In genomic region chr7:93053946-93054943, GRCh38 we compare ENCODE assay signal across 21 cellular contexts.
DNase-seq lines count a peak whose midpoint lies in the region; ATAC-seq, FAIRE-seq and TF ChIP-seq lines count a peak whose summit lies in the region.
"Had no signal": no experiment of that assay in that cellular context is flagged by ENCODE, and none has a peak within 500 bp of the region (broad histone marks: within the 10 kb centered on the region; RNA-seq: fewer than 3 reads in every experiment).

No MANE protein-coding gene starts in this region.

- H3K4me1 ChIP-seq in A549, result peaks cover 5% of the 10 kb centered on the region; the same call in 2 of the 3 replicates
- H3K4me1 ChIP-seq: sigmoid colon had no signal

- POLR2A ChIA-PET in A549 (lab: Yijun Ruan, JAX), result no interaction called here

- no peaks in the 10 kb centered on the region for H3K9me3 Mint-ChIP-seq in dendritic cell treated with granulocyte-macrophage colony-stimulating factor and Interleukin-4, amounts not matched to agents 40 ng/mL and 50 ng/mL, for 4 days

- peak overlapping the region; percentile 15 for H3K4me3 Mint-ChIP-seq in dendritic cell treated with granulocyte-macrophage colony-stimulating factor and Interleukin-4, amounts not matched to agents 40 ng/mL and 50 ng/mL, for 4 days
- H3K4me3 Mint-ChIP-seq: activated naive CD8-positive, alpha-beta T cell had no signal

- ATAC-seq in A549 (no peak), GM18858 (IDR thresholded peaks at IDR 0.05; ENCODE audit: unreplicated experiment) (no peak), GM18511 (IDR thresholded peaks at IDR 0.05; ENCODE audit: unreplicated experiment) (no peak)
- ATAC-seq: left cardiac atrium had no signal

- FAIRE-seq in A549 (lab: Jason Lieb, UNC), result no peak
- FAIRE-seq: D721Med had no signal

- H3K36me3 Mint-ChIP-seq in dendritic cell treated with granulocyte-macrophage colony-stimulating factor and Interleukin-4, amounts not matched to agents 40 ng/mL and 50 ng/mL, for 4 days (ENCODE audit: low read depth), result no peaks in the 10 kb centered on the region
- H3K36me3 Mint-ChIP-seq: activated naive CD8-positive, alpha-beta T cell had no signal

- TF ChIP-seq POLR2A in A549 (IDR thresholded peaks at IDR 0.05; ENCODE audit: low read length), result no peak

- CTCF ChIA-PET in A549 (lab: Yijun Ruan, JAX), result interaction anchor here (1.0 to 1.4 kb wide), 2 partner anchors 222 to 333 kb away, joined by 4 read pairs; no protein-coding TSS in a partner anchor

- TF ChIP-seq CTCF in A549 (IDR thresholded peaks at IDR 0.05), result no peak

- TF ChIP-seq RAD21 in A549 (conservative IDR thresholded peaks at IDR 0.05 in 1 of 2, IDR thresholded peaks at IDR 0.05 in 1 of 2), result no peak

- TF ChIP-seq EP300 in A549 (IDR thresholded peaks at IDR 0.05), result no peak

- H3K9me3 ChIP-seq in A549, result no peaks in the 10 kb centered on the region
- H3K9me3 ChIP-seq: sigmoid colon had no signal

- peak overlapping the region; percentile 20; the same call in 2 of the 3 replicates for H3K4me2 ChIP-seq in A549

- H3K27ac Mint-ChIP-seq in dendritic cell treated with granulocyte-macrophage colony-stimulating factor and Interleukin-4, amounts not matched to agents 40 ng/mL and 50 ng/mL, for 4 days, result no peak overlapping the region

- intact Hi-C loops in dendritic cell treated with granulocyte-macrophage colony-stimulating factor and Interleukin-4, amounts not matched to agents 40 ng/mL and 50 ng/mL, for 4 days (cut with micrococcal nuclease), result loop anchor here (2.0 to 10.0 kb wide), 3 partner anchors 219 to 599 kb away; no protein-coding TSS in a partner anchor

- 56% methylated on average over 8 of the region's 8 CpGs for WGBS in A549 (ENCODE audit: missing lambda C conversion rate)

- H3K27ac ChIP-seq in A549, result no peak overlapping the region
- H3K27ac ChIP-seq: cardiac muscle cell, sigmoid colon had no signal

- peaks cover 8% of the 10 kb centered on the region for H3K4me1 Mint-ChIP-seq in dendritic cell treated with granulocyte-macrophage colony-stimulating factor and Interleukin-4, amounts not matched to agents 40 ng/mL and 50 ng/mL, for 4 days (ENCODE audit: low read depth)

- no peak overlapping the region for H3K4me3 ChIP-seq in A549
- H3K4me3 ChIP-seq: cardiac muscle cell, sigmoid colon had no signal

- DNase-seq in A549 (ENCODE audit: low read depth in 1 of 2, low spot score in 1 of 2), result no peak
- DNase-seq in CD1c-positive myeloid dendritic cell (ENCODE audit: extremely low spot score), result peak; percentile 9
- DNase-seq in NOMO-1 (lab: John Stamatoyannopoulos, UW; ENCODE audit: unreplicated experiment in 2 of 2), result peak; percentile 45 to 96
- no peak for DNase-seq in central memory CD4-positive, alpha-beta T cell
- DNase-seq in DMS 273 treated with DMSO at 0.1 percent for 48 hours (lab: John Stamatoyannopoulos, UW), result no peak
- DNase-seq: activated CD4-positive, alpha-beta T cell treated with anti-CD3 and anti-CD28 coated beads for 4 hours; activated T-cell treated with anti-CD3 and anti-CD28 coated beads, Interleukin-2, amount 50 U/mL, for 1 hour; effector memory CD4-positive, alpha-beta T cell; hypothalamus; left cardiac atrium; NCI-H1105 treated with DMSO at 0.1 percent for 48 hours; SHP77; sigmoid colon; stimulated activated CD4-positive, alpha-beta T cell treated with anti-CD3 and anti-CD28 coated beads, Interleukin-4, amount 100 ng/mL, for 24 hours; stimulated activated CD8-positive, alpha-beta memory T cell treated with anti-CD3 and anti-CD28 coated beads, Interleukin-4, amount 100 ng/mL, for 48 hours had no signal

- no peaks in the 10 kb centered on the region for H3K27me3 Mint-ChIP-seq in dendritic cell treated with granulocyte-macrophage colony-stimulating factor and Interleukin-4, amounts not matched to agents 40 ng/mL and 50 ng/mL, for 4 days

TF ChIP-seq in A549, 52 proteins besides CTCF, POLR2A, EP300 and RAD21:
- no peak for TF ChIP-seq HMGXB4 (CRISPR knock-in tag; IDR thresholded peaks at IDR 0.05; ENCODE audit: borderline replicate concordance)

Comparison
In these comparisons a context has a peak if more than half of its experiments do, and no peak if none do; other contexts are left out.
1. DNase-seq: peak in CD1c-positive myeloid dendritic cell (single experiment) and NOMO-1 (2 of 2); none in A549 (0 of 2), central memory CD4-positive, alpha-beta T cell (single experiment) and DMS 273 treated with DMSO at 0.1 percent for 48 hours (single experiment).